In genomic region chr9:102225806-102226441, GRCh38 we compare ENCODE assay signal across 28 cellular contexts.
"Had no signal": no experiment of that assay in that cellular context is flagged by ENCODE, and none has a peak within 500 bp of the region (broad histone marks: within the 10 kb centered on the region; RNA-seq: fewer than 3 reads in every experiment).

No MANE protein-coding gene starts in this region.

- DNase-seq: activated B cell treated with CpG ODN at 0.5 μM for 24 hours; activated CD8-positive, alpha-beta memory T cell treated with anti-CD3 and anti-CD28 coated beads, Interleukin-2, amount 10 ng/mL, durations not matched to agents 7 days and 5 days; activated CD8-positive, alpha-beta T cell treated with anti-CD3 and anti-CD28 coated beads, Interleukin-2, amount 10 ng/mL, durations not matched to agents 7 days and 5 days; activated naive CD4-positive, alpha-beta T cell treated with anti-CD3 and anti-CD28 coated beads for 36 hours; activated naive CD8-positive, alpha-beta T cell treated with anti-CD3 and anti-CD28 coated beads for 36 hours; activated T-cell treated with anti-CD3 and anti-CD28 coated beads, Interleukin-2, amount 50 U/mL, for 48 hours; adrenal gland; esophagus squamous epithelium; foreskin melanocyte; heart right ventricle; left ventricle myocardium inferior; mucosa of descending colon; nephron progenitor cell; ovary; stimulated activated CD4-positive, alpha-beta T cell treated with anti-CD3 and anti-CD28 coated beads, Interleukin-15, amount 100 ng/mL, for 24 hours; stimulated activated CD4-positive, alpha-beta T cell treated with anti-CD3 and anti-CD28 coated beads, Interleukin-2, amount 100 ng/mL, for 24 hours; stimulated activated naive B cell treated with anti-CD40 and anti-IgM and Interleukin-4, amounts not matched to agents 10 μg/mL and 1 μg/mL and 100 μg/mL, for 72 hours; stomach; SW 1271; T-helper 9 cell; tibial artery; upper lobe of right lung had no signal

- H3K36me3 ChIP-seq: adrenal gland, ascending aorta, esophagus squamous epithelium, heart right ventricle, left ventricle myocardium inferior, neutrophil, ovary, prostate gland, stomach, tibial artery, upper lobe of right lung had no signal

- FAIRE-seq: bronchial epithelial cell, endometrium had no signal

- H3K27me3 ChIP-seq: adrenal gland, ascending aorta, esophagus squamous epithelium, heart right ventricle, neutrophil, ovary, stomach, tibial artery, upper lobe of right lung had no signal

- ATAC-seq: activated CD8-positive, alpha-beta memory T cell treated with anti-CD3 and anti-CD28 coated beads, Interleukin-2, amount 10 ng/mL, durations not matched to agents 7 days and 5 days; activated CD8-positive, alpha-beta T cell treated with anti-CD3 and anti-CD28 coated beads, Interleukin-2, amount 10 ng/mL, durations not matched to agents 7 days and 5 days; stimulated activated naive B cell treated with anti-CD40 and anti-IgM and Interleukin-4, amounts not matched to agents 10 μg/mL and 1 μg/mL and 100 μg/mL, for 72 hours; upper lobe of right lung had no signal

- H3K9me3 ChIP-seq: ascending aorta, esophagus squamous epithelium, heart right ventricle, left ventricle myocardium inferior, mucosa of descending colon, neutrophil, ovary, prostate gland, stomach, tibial artery, upper lobe of right lung had no signal

- H3K4me1 ChIP-seq: adrenal gland, ascending aorta, esophagus squamous epithelium, heart right ventricle, left ventricle myocardium inferior, prostate gland, stomach, tibial artery, upper lobe of right lung had no signal

- H3K4me3 ChIP-seq: adrenal gland, ascending aorta, esophagus squamous epithelium, heart right ventricle, left ventricle myocardium inferior, mucosa of descending colon, ovary, prostate gland, stomach, tibial artery, upper lobe of right lung had no signal

- H3K27ac ChIP-seq: adrenal gland, ascending aorta, epithelial cell of prostate, esophagus squamous epithelium, heart right ventricle, left ventricle myocardium inferior, neutrophil, ovary, prostate gland, stomach, tibial artery, upper lobe of right lung had no signal
